ENCODE assay signal across 16 cellular contexts in the genomic region with DNA sequence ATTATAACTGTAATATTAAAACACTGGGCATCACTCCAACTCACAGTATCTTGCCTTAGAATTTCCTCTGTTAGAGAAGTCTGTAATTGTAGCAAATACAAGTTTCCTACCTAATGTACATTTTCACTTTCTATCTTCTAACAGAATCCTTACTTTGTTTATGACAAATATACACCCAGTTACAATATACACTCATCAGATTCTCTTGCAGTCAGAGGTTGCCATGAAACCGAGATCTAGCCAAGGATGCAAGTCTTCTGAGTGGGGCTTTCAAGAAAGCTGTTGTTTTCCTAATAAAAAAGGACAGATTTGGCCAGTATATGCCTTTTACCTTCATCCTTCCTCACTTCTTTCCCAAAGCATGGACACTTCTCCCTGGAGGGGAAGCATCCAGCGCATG.
A peak's percentile ranks its signal among the peaks of the same experiment; 100 is the strongest.
DNase-seq lines count a peak whose midpoint lies in the region; TF ChIP-seq lines count a peak whose summit lies in the region.
"Had no signal": no experiment of that assay in that cellular context is flagged by ENCODE, and none has a peak within 500 bp of the region (broad histone marks: within the 10 kb centered on the region; RNA-seq: fewer than 3 reads in every experiment).

No MANE protein-coding gene starts in this region.

- H3K36me3 Mint-ChIP-seq in activated CD4-positive, alpha-beta T cell treated with anti-CD3 and anti-CD28 coated beads, Interleukin-2, amount 10 ng/mL, durations not matched to agents 7 days and 5 days (ENCODE audit: low read depth): peaks cover 20% of the 10 kb centered on the region
- peaks cover 36% of the 10 kb centered on the region for H3K36me3 Mint-ChIP-seq in activated naive CD4-positive, alpha-beta T cell treated with anti-CD3 and anti-CD28 coated beads for 36 hours (ENCODE audit: low read depth)
- peaks cover 19% of the 10 kb centered on the region for H3K36me3 Mint-ChIP-seq in activated T-helper 2 cell treated with anti-CD3 and anti-CD28 coated beads, Interferon-gamma antibody, Interleukin-2, Interleukin-4, amounts not matched to agents 10 μg/mL and 5 μg/mL and 100 μg/mL, durations not matched to agents 14 hours and 24 hours and 36 hours (ENCODE audit: low read depth)

- TF ChIP-seq CTCF in colonic mucosa (IDR thresholded peaks at IDR 0.05): no peak

- no peak overlapping the region for H3K4me3 Mint-ChIP-seq in activated CD4-positive, alpha-beta T cell treated with anti-CD3 and anti-CD28 coated beads, Interleukin-2, amount 10 ng/mL, durations not matched to agents 7 days and 5 days
- H3K4me3 Mint-ChIP-seq in activated naive CD4-positive, alpha-beta T cell treated with anti-CD3 and anti-CD28 coated beads for 36 hours: no peak overlapping the region
- H3K4me3 Mint-ChIP-seq in activated T-helper 2 cell treated with anti-CD3 and anti-CD28 coated beads, Interferon-gamma antibody, Interleukin-2, Interleukin-4, amounts not matched to agents 10 μg/mL and 5 μg/mL and 100 μg/mL, durations not matched to agents 14 hours and 24 hours and 36 hours (ENCODE audit: low read depth): no peak overlapping the region
- H3K4me3 Mint-ChIP-seq: CD14-positive monocyte; CD4-positive, alpha-beta memory T cell; GM23338 had no signal

- no peaks in the 10 kb centered on the region for H3K27me3 Mint-ChIP-seq in activated CD4-positive, alpha-beta T cell treated with anti-CD3 and anti-CD28 coated beads, Interleukin-2, amount 10 ng/mL, durations not matched to agents 7 days and 5 days
- H3K27me3 Mint-ChIP-seq in activated naive CD4-positive, alpha-beta T cell treated with anti-CD3 and anti-CD28 coated beads for 36 hours (ENCODE audit: low read depth): no peaks in the 10 kb centered on the region
- H3K27me3 Mint-ChIP-seq in activated T-helper 2 cell treated with anti-CD3 and anti-CD28 coated beads, Interferon-gamma antibody, Interleukin-2, Interleukin-4, amounts not matched to agents 10 μg/mL and 5 μg/mL and 100 μg/mL, durations not matched to agents 14 hours and 24 hours and 36 hours (ENCODE audit: low read depth): no peaks in the 10 kb centered on the region
- H3K27me3 Mint-ChIP-seq: CD4-positive, alpha-beta memory T cell had no signal

- intact Hi-C loops in activated naive CD4-positive, alpha-beta T cell treated with anti-CD3 and anti-CD28 coated beads for 36 hours (cut with micrococcal nuclease): loop anchor here (1.0 to 10.0 kb wide), 2 partner anchors 24 to 492 kb away; no protein-coding TSS in a partner anchor
- intact Hi-C loops in activated T-helper 2 cell treated with anti-CD3 and anti-CD28 coated beads, Interferon-gamma antibody, Interleukin-2, Interleukin-4, amounts not matched to agents 10 μg/mL and 5 μg/mL and 100 μg/mL, durations not matched to agents 14 hours and 24 hours and 36 hours (cut with micrococcal nuclease): loop anchor here (1.0 to 10.0 kb wide), 3 partner anchors 36 to 422 kb away; no protein-coding TSS in a partner anchor
- intact Hi-C loops in colonic mucosa (cut with DNase I): no loop called here

- CTCF ChIA-PET in activated CD4-positive, alpha-beta T cell treated with anti-CD3 and anti-CD28 coated beads, Interleukin-2, amount 10 ng/mL, durations not matched to agents 7 days and 5 days (lab: Charles Lee): no interaction called here
- CTCF ChIA-PET in activated naive CD4-positive, alpha-beta T cell treated with anti-CD3 and anti-CD28 coated beads for 36 hours (lab: Charles Lee): no interaction called here

- H3K27me3 ChIP-seq in colonic mucosa: no peaks in the 10 kb centered on the region
- H3K27me3 ChIP-seq: BLaER1 had no signal

- peaks cover 11% of the 10 kb centered on the region for H3K4me1 Mint-ChIP-seq in activated CD4-positive, alpha-beta T cell treated with anti-CD3 and anti-CD28 coated beads, Interleukin-2, amount 10 ng/mL, durations not matched to agents 7 days and 5 days
- peaks cover 40% of the 10 kb centered on the region for H3K4me1 Mint-ChIP-seq in activated naive CD4-positive, alpha-beta T cell treated with anti-CD3 and anti-CD28 coated beads for 36 hours (ENCODE audit: low read depth)
- peaks cover 24% of the 10 kb centered on the region for H3K4me1 Mint-ChIP-seq in activated T-helper 2 cell treated with anti-CD3 and anti-CD28 coated beads, Interferon-gamma antibody, Interleukin-2, Interleukin-4, amounts not matched to agents 10 μg/mL and 5 μg/mL and 100 μg/mL, durations not matched to agents 14 hours and 24 hours and 36 hours (ENCODE audit: low read depth)
- H3K4me1 Mint-ChIP-seq: CD14-positive monocyte; CD4-positive, alpha-beta memory T cell; GM23338 had no signal

- no peak overlapping the region for H3K4me3 ChIP-seq in colonic mucosa
- H3K4me3 ChIP-seq: BLaER1, GM23338 had no signal

- no peak overlapping the region for H3K9ac ChIP-seq in colonic mucosa (ENCODE audit: low read depth in 2 of 2, low read length in 2 of 2)
- H3K9ac ChIP-seq: BLaER1 had no signal

- H3K27ac Mint-ChIP-seq in activated CD4-positive, alpha-beta T cell treated with anti-CD3 and anti-CD28 coated beads, Interleukin-2, amount 10 ng/mL, durations not matched to agents 7 days and 5 days: no peak overlapping the region
- H3K27ac Mint-ChIP-seq in activated naive CD4-positive, alpha-beta T cell treated with anti-CD3 and anti-CD28 coated beads for 36 hours: no peak overlapping the region
- H3K27ac Mint-ChIP-seq in activated T-helper 2 cell treated with anti-CD3 and anti-CD28 coated beads, Interferon-gamma antibody, Interleukin-2, Interleukin-4, amounts not matched to agents 10 μg/mL and 5 μg/mL and 100 μg/mL, durations not matched to agents 14 hours and 24 hours and 36 hours: peak overlapping the region; percentile 47
- H3K27ac Mint-ChIP-seq: CD14-positive monocyte; CD4-positive, alpha-beta memory T cell; GM23338 had no signal

- peaks cover 11% of the 10 kb centered on the region for H3K9me3 Mint-ChIP-seq in activated CD4-positive, alpha-beta T cell treated with anti-CD3 and anti-CD28 coated beads, Interleukin-2, amount 10 ng/mL, durations not matched to agents 7 days and 5 days
- peaks cover 9% of the 10 kb centered on the region for H3K9me3 Mint-ChIP-seq in activated naive CD4-positive, alpha-beta T cell treated with anti-CD3 and anti-CD28 coated beads for 36 hours
- H3K9me3 Mint-ChIP-seq in activated T-helper 2 cell treated with anti-CD3 and anti-CD28 coated beads, Interferon-gamma antibody, Interleukin-2, Interleukin-4, amounts not matched to agents 10 μg/mL and 5 μg/mL and 100 μg/mL, durations not matched to agents 14 hours and 24 hours and 36 hours: peaks cover 8% of the 10 kb centered on the region

- H3K9me3 ChIP-seq in colonic mucosa: no peaks in the 10 kb centered on the region

- H3K4me1 ChIP-seq in colonic mucosa: no peaks in the 10 kb centered on the region
- H3K4me1 ChIP-seq: BLaER1 had no signal

- no peak overlapping the region for H3K27ac ChIP-seq in colonic mucosa
- H3K27ac ChIP-seq: BLaER1 had no signal

- no peaks in the 10 kb centered on the region for H3K36me3 ChIP-seq in colonic mucosa
- H3K36me3 ChIP-seq: BLaER1 had no signal

- POLR2A ChIA-PET in activated CD4-positive, alpha-beta T cell treated with anti-CD3 and anti-CD28 coated beads, Interleukin-2, amount 10 ng/mL, durations not matched to agents 7 days and 5 days (lab: Charles Lee): no interaction called here

- DNase-seq in activated CD4-positive, alpha-beta T cell treated with anti-CD3 and anti-CD28 coated beads for 48 hours: peak; percentile 5
- no peak for DNase-seq in activated CD4-positive, alpha-beta T cell treated with anti-CD3 and anti-CD28 coated beads, Interleukin-2, amount 10 ng/mL, durations not matched to agents 7 days and 5 days
- peak; percentile 8 for DNase-seq in activated naive CD4-positive, alpha-beta T cell treated with anti-CD3 and anti-CD28 coated beads for 36 hours
- DNase-seq in activated naive CD4-positive, alpha-beta T cell treated with anti-CD3 and anti-CD28 coated beads, Interleukin-2, amount 50 U/mL, for 16 hours: no peak
- no peak for DNase-seq in activated T-helper 2 cell treated with anti-CD3 and anti-CD28 coated beads, Interferon-gamma antibody, Interleukin-2, Interleukin-4, amounts not matched to agents 10 μg/mL and 5 μg/mL and 100 μg/mL, durations not matched to agents 14 hours and 24 hours and 36 hours (ENCODE audit: low spot score)
- DNase-seq in pons (ENCODE audit: low spot score) (no peak), colonic mucosa (no peak)
- DNase-seq: 8988T; CD4-positive, alpha-beta memory T cell; DMS153; DMS79; GDM1; HCEC 1CT had no signal

Comparison
In these comparisons a context has a peak if more than half of its experiments do, and no peak if none do; other contexts are left out.
1. DNase-seq: peak in activated CD4-positive, alpha-beta T cell treated with anti-CD3 and anti-CD28 coated beads for 48 hours (single experiment) and activated naive CD4-positive, alpha-beta T cell treated with anti-CD3 and anti-CD28 coated beads for 36 hours (single experiment); none in activated CD4-positive, alpha-beta T cell treated with anti-CD3 and anti-CD28 coated beads, Interleukin-2, amount 10 ng/mL, durations not matched to agents 7 days and 5 days (single experiment), activated naive CD4-positive, alpha-beta T cell treated with anti-CD3 and anti-CD28 coated beads, Interleukin-2, amount 50 U/mL, for 16 hours (single experiment), activated T-helper 2 cell treated with anti-CD3 and anti-CD28 coated beads, Interferon-gamma antibody, Interleukin-2, Interleukin-4, amounts not matched to agents 10 μg/mL and 5 μg/mL and 100 μg/mL, durations not matched to agents 14 hours and 24 hours and 36 hours (single experiment), pons (single experiment) and colonic mucosa (single experiment).